In the genomic region with DNA sequence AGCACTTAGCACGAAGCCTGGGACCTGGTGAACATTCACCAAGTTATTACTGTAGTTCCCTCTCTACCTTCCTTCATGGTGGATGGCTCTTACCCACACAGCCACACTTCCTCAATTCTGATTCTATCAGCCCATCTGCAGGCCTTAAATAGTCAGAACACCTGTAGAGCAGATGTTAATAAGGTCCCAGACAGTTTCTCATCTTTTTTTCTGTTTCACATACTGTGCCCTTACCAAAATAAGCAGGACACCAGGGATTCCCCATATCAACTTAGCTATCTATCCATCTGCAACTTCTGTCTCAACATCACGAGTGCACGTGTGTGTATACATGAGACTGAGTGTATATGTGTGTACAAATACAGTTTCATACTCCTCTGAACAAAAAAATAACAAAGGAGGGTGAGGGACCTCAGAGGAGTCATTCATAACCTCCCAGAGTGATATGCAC, we compare ENCODE assay signal across 1 cellular context.
TF ChIP-seq lines count a peak whose summit lies in the region.

No MANE protein-coding gene starts in this region.

TF ChIP-seq in K562, 482 proteins besides CTCF, POLR2A, EP300 and RAD21:
- TF ChIP-seq SPI1 (IDR thresholded peaks at IDR 0.05; ENCODE audit: borderline replicate concordance, low read depth, low read length) (0 out of 2 replicates have a peak, but pooled peaks have one; percentile 49), TFAM (CRISPR knock-in tag; conservative IDR thresholded peaks at IDR 0.05) (no peak), CBX8 (IDR thresholded peaks at IDR 0.05; ENCODE audit: borderline replicate concordance, extremely low read depth, low read depth, low read length, poor library complexity, severe bottlenecking) (no peak), TBP (optimal IDR thresholded peaks at IDR 0.05; ENCODE audit: low read depth, low read length) (no peak), SP1 (CRISPR knock-in tag; IDR thresholded peaks at IDR 0.05) (no peak)
- TF ChIP-seq, protein P1, sequence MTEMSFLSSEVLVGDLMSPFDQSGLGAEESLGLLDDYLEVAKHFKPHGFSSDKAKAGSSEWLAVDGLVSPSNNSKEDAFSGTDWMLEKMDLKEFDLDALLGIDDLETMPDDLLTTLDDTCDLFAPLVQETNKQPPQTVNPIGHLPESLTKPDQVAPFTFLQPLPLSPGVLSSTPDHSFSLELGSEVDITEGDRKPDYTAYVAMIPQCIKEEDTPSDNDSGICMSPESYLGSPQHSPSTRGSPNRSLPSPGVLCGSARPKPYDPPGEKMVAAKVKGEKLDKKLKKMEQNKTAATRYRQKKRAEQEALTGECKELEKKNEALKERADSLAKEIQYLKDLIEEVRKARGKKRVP (CRISPR knock-in tag; IDR thresholded peaks at IDR 0.05) = no peak
- TF ChIP-seq, protein P2, sequence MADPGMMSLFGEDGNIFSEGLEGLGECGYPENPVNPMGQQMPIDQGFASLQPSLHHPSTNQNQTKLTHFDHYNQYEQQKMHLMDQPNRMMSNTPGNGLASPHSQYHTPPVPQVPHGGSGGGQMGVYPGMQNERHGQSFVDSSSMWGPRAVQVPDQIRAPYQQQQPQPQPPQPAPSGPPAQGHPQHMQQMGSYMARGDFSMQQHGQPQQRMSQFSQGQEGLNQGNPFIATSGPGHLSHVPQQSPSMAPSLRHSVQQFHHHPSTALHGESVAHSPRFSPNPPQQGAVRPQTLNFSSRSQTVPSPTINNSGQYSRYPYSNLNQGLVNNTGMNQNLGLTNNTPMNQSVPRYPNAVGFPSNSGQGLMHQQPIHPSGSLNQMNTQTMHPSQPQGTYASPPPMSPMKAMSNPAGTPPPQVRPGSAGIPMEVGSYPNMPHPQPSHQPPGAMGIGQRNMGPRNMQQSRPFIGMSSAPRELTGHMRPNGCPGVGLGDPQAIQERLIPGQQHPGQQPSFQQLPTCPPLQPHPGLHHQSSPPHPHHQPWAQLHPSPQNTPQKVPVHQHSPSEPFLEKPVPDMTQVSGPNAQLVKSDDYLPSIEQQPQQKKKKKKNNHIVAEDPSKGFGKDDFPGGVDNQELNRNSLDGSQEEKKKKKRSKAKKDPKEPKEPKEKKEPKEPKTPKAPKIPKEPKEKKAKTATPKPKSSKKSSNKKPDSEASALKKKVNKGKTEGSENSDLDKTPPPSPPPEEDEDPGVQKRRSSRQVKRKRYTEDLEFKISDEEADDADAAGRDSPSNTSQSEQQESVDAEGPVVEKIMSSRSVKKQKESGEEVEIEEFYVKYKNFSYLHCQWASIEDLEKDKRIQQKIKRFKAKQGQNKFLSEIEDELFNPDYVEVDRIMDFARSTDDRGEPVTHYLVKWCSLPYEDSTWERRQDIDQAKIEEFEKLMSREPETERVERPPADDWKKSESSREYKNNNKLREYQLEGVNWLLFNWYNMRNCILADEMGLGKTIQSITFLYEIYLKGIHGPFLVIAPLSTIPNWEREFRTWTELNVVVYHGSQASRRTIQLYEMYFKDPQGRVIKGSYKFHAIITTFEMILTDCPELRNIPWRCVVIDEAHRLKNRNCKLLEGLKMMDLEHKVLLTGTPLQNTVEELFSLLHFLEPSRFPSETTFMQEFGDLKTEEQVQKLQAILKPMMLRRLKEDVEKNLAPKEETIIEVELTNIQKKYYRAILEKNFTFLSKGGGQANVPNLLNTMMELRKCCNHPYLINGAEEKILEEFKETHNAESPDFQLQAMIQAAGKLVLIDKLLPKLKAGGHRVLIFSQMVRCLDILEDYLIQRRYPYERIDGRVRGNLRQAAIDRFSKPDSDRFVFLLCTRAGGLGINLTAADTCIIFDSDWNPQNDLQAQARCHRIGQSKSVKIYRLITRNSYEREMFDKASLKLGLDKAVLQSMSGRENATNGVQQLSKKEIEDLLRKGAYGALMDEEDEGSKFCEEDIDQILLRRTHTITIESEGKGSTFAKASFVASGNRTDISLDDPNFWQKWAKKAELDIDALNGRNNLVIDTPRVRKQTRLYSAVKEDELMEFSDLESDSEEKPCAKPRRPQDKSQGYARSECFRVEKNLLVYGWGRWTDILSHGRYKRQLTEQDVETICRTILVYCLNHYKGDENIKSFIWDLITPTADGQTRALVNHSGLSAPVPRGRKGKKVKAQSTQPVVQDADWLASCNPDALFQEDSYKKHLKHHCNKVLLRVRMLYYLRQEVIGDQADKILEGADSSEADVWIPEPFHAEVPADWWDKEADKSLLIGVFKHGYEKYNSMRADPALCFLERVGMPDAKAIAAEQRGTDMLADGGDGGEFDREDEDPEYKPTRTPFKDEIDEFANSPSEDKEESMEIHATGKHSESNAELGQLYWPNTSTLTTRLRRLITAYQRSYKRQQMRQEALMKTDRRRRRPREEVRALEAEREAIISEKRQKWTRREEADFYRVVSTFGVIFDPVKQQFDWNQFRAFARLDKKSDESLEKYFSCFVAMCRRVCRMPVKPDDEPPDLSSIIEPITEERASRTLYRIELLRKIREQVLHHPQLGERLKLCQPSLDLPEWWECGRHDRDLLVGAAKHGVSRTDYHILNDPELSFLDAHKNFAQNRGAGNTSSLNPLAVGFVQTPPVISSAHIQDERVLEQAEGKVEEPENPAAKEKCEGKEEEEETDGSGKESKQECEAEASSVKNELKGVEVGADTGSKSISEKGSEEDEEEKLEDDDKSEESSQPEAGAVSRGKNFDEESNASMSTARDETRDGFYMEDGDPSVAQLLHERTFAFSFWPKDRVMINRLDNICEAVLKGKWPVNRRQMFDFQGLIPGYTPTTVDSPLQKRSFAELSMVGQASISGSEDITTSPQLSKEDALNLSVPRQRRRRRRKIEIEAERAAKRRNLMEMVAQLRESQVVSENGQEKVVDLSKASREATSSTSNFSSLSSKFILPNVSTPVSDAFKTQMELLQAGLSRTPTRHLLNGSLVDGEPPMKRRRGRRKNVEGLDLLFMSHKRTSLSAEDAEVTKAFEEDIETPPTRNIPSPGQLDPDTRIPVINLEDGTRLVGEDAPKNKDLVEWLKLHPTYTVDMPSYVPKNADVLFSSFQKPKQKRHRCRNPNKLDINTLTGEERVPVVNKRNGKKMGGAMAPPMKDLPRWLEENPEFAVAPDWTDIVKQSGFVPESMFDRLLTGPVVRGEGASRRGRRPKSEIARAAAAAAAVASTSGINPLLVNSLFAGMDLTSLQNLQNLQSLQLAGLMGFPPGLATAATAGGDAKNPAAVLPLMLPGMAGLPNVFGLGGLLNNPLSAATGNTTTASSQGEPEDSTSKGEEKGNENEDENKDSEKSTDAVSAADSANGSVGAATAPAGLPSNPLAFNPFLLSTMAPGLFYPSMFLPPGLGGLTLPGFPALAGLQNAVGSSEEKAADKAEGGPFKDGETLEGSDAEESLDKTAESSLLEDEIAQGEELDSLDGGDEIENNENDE (IDR thresholded peaks at IDR 0.05; ENCODE audit: low read depth, low read length) = no peak
TF ChIP-seq in K562: peak in this region for 1.
